13 cellular contexts compared by ENCODE assay signal in the genomic region with DNA sequence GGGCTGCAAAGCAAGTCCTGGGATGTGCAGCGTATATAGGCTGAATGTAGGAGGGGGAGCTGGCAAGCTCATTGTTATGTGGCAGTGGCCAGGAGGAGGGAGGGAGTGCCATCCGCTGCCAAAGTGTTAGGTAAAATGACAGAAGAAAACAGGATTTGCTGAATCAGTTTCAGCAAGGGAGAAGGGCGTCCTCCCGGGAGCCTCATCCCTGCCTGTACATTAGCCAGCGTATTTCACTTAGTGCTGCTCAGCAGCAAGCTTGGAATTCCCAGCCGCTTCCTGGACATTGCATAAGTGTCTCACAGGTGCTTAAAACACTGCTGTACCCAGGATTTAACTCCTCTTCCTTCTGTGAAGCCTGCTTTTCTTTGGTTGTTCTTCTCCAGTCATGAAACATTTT. TPM values are rescaled to one million over a fixed set of nuclear protein-coding genes. Genes with fewer than 3 reads are reported as not detected.
A peak's percentile ranks its signal among the peaks of the same experiment; 100 is the strongest.
DNase-seq lines count a peak whose midpoint lies in the region; ATAC-seq and TF ChIP-seq lines count a peak whose summit lies in the region.
"Had no signal": no experiment of that assay in that cellular context is flagged by ENCODE, and none has a peak within 500 bp of the region (broad histone marks: within the 10 kb centered on the region; RNA-seq: fewer than 3 reads in every experiment).

No MANE protein-coding gene starts in this region.

- H3K36me3 Mint-ChIP-seq in CD4-positive, alpha-beta memory T cell, result peaks cover 11% of the 10 kb centered on the region in 2 donors
- H3K36me3 Mint-ChIP-seq in HFFc6 (ENCODE audit: low read depth), result peaks cover 14% of the 10 kb centered on the region
- H3K36me3 Mint-ChIP-seq in nephron (ENCODE audit: low read depth), result peaks cover 40% of the 10 kb centered on the region

- H3K27ac ChIP-seq in CD4-positive, alpha-beta memory T cell (ENCODE audit: low read depth, low read length), result no peak overlapping the region
- peak overlapping the region; percentile 82 to 96 for H3K27ac ChIP-seq in breast epithelium
- H3K27ac ChIP-seq: KMS-11 had no signal

- peaks cover 40 to 68% (median 49%) of the 10 kb centered on the region in 4 donors for H3K4me1 Mint-ChIP-seq in CD4-positive, alpha-beta memory T cell
- H3K4me1 Mint-ChIP-seq in HFFc6 (ENCODE audit: low read depth) (peaks cover 41% of the 10 kb centered on the region), nephron (peaks cover 28% of the 10 kb centered on the region)

- H3K27ac Mint-ChIP-seq in CD4-positive, alpha-beta memory T cell, result peak overlapping the region in 4 of 7 donors; percentile 30 to 94 (median 66)
- H3K27ac Mint-ChIP-seq in HFFc6 (peak overlapping the region; percentile 13; the same call in 1 of the 2 replicates), nephron (peak overlapping the region; percentile 19 to 63 (median 61))
- H3K27ac Mint-ChIP-seq: WTC11 had no signal

- intact Hi-C loops in CD4-positive, alpha-beta memory T cell (cut with micrococcal nuclease), result loop anchor here (5.0 to 10.0 kb wide), 2 partner anchors 80 to 502 kb away; a partner anchor contains a TSS
- intact Hi-C loops in breast epithelium (cut with DNase I; ENCODE audit: low total_unique reads), result no loop called here

- H3K4me1 ChIP-seq in CD4-positive, alpha-beta memory T cell (ENCODE audit: insufficient read depth, low read length), result peaks cover 20% of the 10 kb centered on the region
- peaks cover 0 to 5% of the 10 kb centered on the region in 2 donors for H3K4me1 ChIP-seq in breast epithelium

- CTCF ChIA-PET in CD4-positive, alpha-beta memory T cell (lab: Charles Lee; ENCODE audit: partially characterized antibody), result interaction anchor here (4.3 kb wide), 1 partner anchor 326 kb away, joined by 25 read pairs; no protein-coding TSS in a partner anchor

- no peaks in the 10 kb centered on the region for H3K36me3 ChIP-seq in CD4-positive, alpha-beta memory T cell (ENCODE audit: insufficient read depth, low read length)
- H3K36me3 ChIP-seq in breast epithelium, result no peaks in the 10 kb centered on the region

- POLR2A ChIA-PET in CD4-positive, alpha-beta memory T cell (lab: Charles Lee; ENCODE audit: partially characterized antibody), result interaction anchor here (1.0 to 1.8 kb wide), 2 partner anchors 98 to 139 kb away, joined by 4 to 5 read pairs; a partner anchor contains a TSS

- no peaks in the 10 kb centered on the region for H3K27me3 Mint-ChIP-seq in CD4-positive, alpha-beta memory T cell
- H3K27me3 Mint-ChIP-seq in HFFc6 (ENCODE audit: insufficient read depth) (peaks cover 11% of the 10 kb centered on the region), nephron (ENCODE audit: low read depth) (peaks cover 5% of the 10 kb centered on the region)

- no peak for ATAC-seq in HG02870 (IDR thresholded peaks at IDR 0.05; ENCODE audit: unreplicated experiment)
- ATAC-seq: WTC11 had no signal

- no peak for TF ChIP-seq POLR2A in breast epithelium (IDR thresholded peaks at IDR 0.05)

- peak overlapping the region in 5 of 8 donors; percentile 5 to 69 (median 27) for H3K4me3 Mint-ChIP-seq in CD4-positive, alpha-beta memory T cell
- H3K4me3 Mint-ChIP-seq in HFFc6 (no peak overlapping the region), nephron (peak overlapping the region; percentile 58 to 84 (median 62))
- H3K4me3 Mint-ChIP-seq: WTC11 had no signal

- H3K4me3 ChIP-seq in CD4-positive, alpha-beta memory T cell (ENCODE audit: low read length in 2 of 2), result no peak overlapping the region
- no peak overlapping the region for H3K4me3 ChIP-seq in breast epithelium

- H3K9me3 Mint-ChIP-seq in CD4-positive, alpha-beta memory T cell, result peaks cover 0 to 2% (median 0%) of the 10 kb centered on the region in 8 donors
- no peaks in the 10 kb centered on the region for H3K9me3 Mint-ChIP-seq in HFFc6
- no peaks in the 10 kb centered on the region for H3K9me3 Mint-ChIP-seq in nephron
- H3K9me3 Mint-ChIP-seq: WTC11 had no signal

- H3K27me3 ChIP-seq in CD4-positive, alpha-beta memory T cell (ENCODE audit: insufficient read depth, low read length), result no peaks in the 10 kb centered on the region
- no peaks in the 10 kb centered on the region for H3K27me3 ChIP-seq in breast epithelium

- no peak for TF ChIP-seq CTCF in HFFc6 (IDR thresholded peaks at IDR 0.05)
- TF ChIP-seq CTCF in breast epithelium (IDR thresholded peaks at IDR 0.05), result no peak
- no peak for TF ChIP-seq CTCF in nephron (IDR thresholded peaks at IDR 0.05; ENCODE audit: unreplicated experiment in 3 of 3)

- no peak for DNase-seq in CD4-positive, alpha-beta memory T cell
- DNase-seq in HFFc6 (no peak), breast epithelium (ENCODE audit: low spot score in 2 of 2) (peak in 1 of 2 donors; percentile 55), iPS-NIHi11 (ENCODE audit: low spot score) (no peak), NCI-H345 (lab: John Stamatoyannopoulos, UW) (no peak)
- DNase-seq: activated CD8-positive, alpha-beta memory T cell treated with anti-CD3 and anti-CD28 coated beads, Interleukin-2, amount 50 U/mL, for 48 hours; GF-D8; kidney; NCI-H1694 had no signal

- H3K9me3 ChIP-seq in CD4-positive, alpha-beta memory T cell (ENCODE audit: control insufficient read depth in 1 of 2, low read length in 2 of 2), result no peaks in the 10 kb centered on the region
- H3K9me3 ChIP-seq in breast epithelium, result no peaks in the 10 kb centered on the region

RNA-seq across cellular contexts. Expression of a gene that starts 2.5 kb away (rescaled TPM):
- 10 to 100 TPM; 29.0 to 33.3 TPM for total RNA-seq in CD4-positive, alpha-beta memory T cell
- 10 to 100 TPM; 43.0 to 94.3 TPM for polyA plus RNA-seq in CD4-positive, alpha-beta memory T cell
- 10 to 100 TPM; 27.6 to 34.0 (median 30.6) TPM for total RNA-seq in HFFc6 (2021; fragmentation: NEBNext Ultra II Directional; extraction: Animal tissue kit (Norgen Biotek cat#: 25700))
- 100 to 1,000 TPM in 1 of 3 donors, 10 to 100 TPM in 2; 79.8 to 128 (median 87.2) TPM for total RNA-seq in breast epithelium

RNA-seq across cellular contexts. Expression of a gene that starts 15.2 kb away (rescaled TPM):
- total RNA-seq in CD4-positive, alpha-beta memory T cell, result 10 to 100 TPM; 11.5 to 13.2 TPM
- 10 to 100 TPM; 15.1 to 17.8 TPM for polyA plus RNA-seq in CD4-positive, alpha-beta memory T cell
- 10 to 100 TPM; 14.5 to 20.1 (median 16.2) TPM for total RNA-seq in HFFc6 (2021; fragmentation: NEBNext Ultra II Directional; extraction: Animal tissue kit (Norgen Biotek cat#: 25700))
- total RNA-seq in breast epithelium, result 10 to 100 TPM in 1 of 3 donors, 1 to 10 TPM in 2; 6.9 to 10.4 (median 9.2) TPM

Comparison
In these comparisons a context has a peak if more than half of its experiments do, and no peak if none do; other contexts are left out.
1. H3K27ac Mint-ChIP-seq: peak in every context shown above with its lines; median percentile 66 in CD4-positive, alpha-beta memory T cell; 61 in nephron; 13 in HFFc6.